In the genomic region with DNA sequence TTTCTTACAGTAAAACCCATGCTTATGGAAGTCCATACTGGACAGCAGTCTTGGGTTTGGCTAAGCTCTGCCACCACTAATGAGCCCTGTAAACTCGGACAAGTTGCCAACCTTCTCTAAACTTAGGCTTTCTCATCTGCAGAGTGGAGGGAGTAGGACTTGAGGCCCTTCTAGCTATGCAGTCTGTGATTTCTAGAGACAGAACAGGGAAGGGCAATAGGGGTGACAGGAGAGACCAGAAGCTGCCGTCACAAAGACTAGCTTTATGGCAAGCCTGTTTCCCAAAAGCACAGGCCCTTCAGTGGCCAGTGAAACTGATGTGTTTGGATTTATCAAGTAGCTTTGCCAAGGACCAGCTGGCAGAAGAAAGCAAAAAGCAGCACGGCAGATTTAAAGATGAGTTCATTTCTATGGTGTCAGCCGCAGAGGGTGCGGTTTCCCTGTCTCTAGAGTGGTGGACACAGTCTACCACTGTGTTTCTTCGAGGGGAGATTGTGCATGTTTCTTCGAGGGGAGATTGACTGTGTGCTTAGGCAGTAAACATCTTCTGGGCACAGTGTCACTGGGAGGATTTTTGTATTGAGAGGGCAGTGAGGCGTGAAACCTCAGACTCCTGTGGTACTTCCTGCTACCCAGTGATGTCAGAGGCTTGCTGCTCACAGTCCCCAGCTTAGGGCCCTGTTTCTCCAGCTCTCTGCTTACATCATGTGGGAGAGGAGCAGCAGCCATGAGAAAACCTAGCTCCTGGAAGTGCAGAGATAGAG, we compare ENCODE assay signal across 8 cellular contexts.
DNase-seq lines count a peak whose midpoint lies in the region; ATAC-seq lines count a peak whose summit lies in the region.

No MANE protein-coding gene starts in this region.

- H3K36me3 ChIP-seq in ACC112 (ENCODE audit: insufficient read depth, low read length): no peaks in the 10 kb centered on the region

- H3K27ac ChIP-seq in ACC112 (ENCODE audit: low read depth, low read length): peak overlapping the region; percentile 4; the same call in 1 of the 2 replicates

- no peak overlapping the region for H3K4me3 Mint-ChIP-seq in effector memory CD8-positive, alpha-beta T cell

- no peaks in the 10 kb centered on the region for H3K9me3 Mint-ChIP-seq in effector memory CD8-positive, alpha-beta T cell

- H3K27me3 Mint-ChIP-seq in effector memory CD8-positive, alpha-beta T cell: peaks cover 6 to 29% of the 10 kb centered on the region in 2 donors

- peaks cover 0 to 6% of the 10 kb centered on the region in 2 donors for H3K4me1 Mint-ChIP-seq in effector memory CD8-positive, alpha-beta T cell (ENCODE audit: low read depth in 2 of 2)

- no peaks in the 10 kb centered on the region for H3K36me3 Mint-ChIP-seq in effector memory CD8-positive, alpha-beta T cell (ENCODE audit: insufficient read depth)

- ATAC-seq in GM18517 (IDR thresholded peaks at IDR 0.05; ENCODE audit: unreplicated experiment) (peak; percentile 99), HG02885 (IDR thresholded peaks at IDR 0.05; ENCODE audit: poor library complexity, unreplicated experiment) (peak; percentile 99)
- peak; percentile 84 for ATAC-seq in effector memory CD8-positive, alpha-beta T cell (replicated peaks)

- H3K27ac Mint-ChIP-seq in effector memory CD8-positive, alpha-beta T cell: peak overlapping the region in 1 of 2 donors; percentile 74

- peak overlapping the region; percentile 65 for H2AFZ ChIP-seq in ACC112 (ENCODE audit: low read length, unreplicated experiment)

- no peak overlapping the region for H3K4me3 ChIP-seq in ACC112 (ENCODE audit: low read depth, low read length)

- peaks cover 11% of the 10 kb centered on the region for H3K4me1 ChIP-seq in ACC112 (ENCODE audit: control insufficient read depth, insufficient read depth, low read length, unreplicated experiment)

- DNase-seq in NCI-H345 treated with DMSO at 0.1 percent for 48 hours (lab: John Stamatoyannopoulos, UW; ENCODE audit: unreplicated experiment): peak; percentile 29
- peak in 2 of 3 experiments; percentile 4 to 9 for DNase-seq in effector memory CD8-positive, alpha-beta T cell
- DNase-seq in nucleus accumbens (lab: John Stamatoyannopoulos, UW): peak in 44 of 56 donors; percentile 1 to 78 (median 32)
- DNase-seq in iPS-NIHi11 (ENCODE audit: low spot score): no peak
- no peak for DNase-seq in OCI-M2 (lab: John Stamatoyannopoulos, UW; ENCODE audit: unreplicated experiment)

- no peaks in the 10 kb centered on the region for H3K27me3 ChIP-seq in ACC112 (ENCODE audit: insufficient read depth, low read length)

- no peaks in the 10 kb centered on the region for H3K79me2 ChIP-seq in ACC112 (ENCODE audit: control insufficient read depth, insufficient read depth, low read length, unreplicated experiment)

Comparison
In these comparisons a context has a peak if more than half of its experiments do, and no peak if none do; other contexts are left out.
1. DNase-seq: peak in NCI-H345 treated with DMSO at 0.1 percent for 48 hours (single experiment), effector memory CD8-positive, alpha-beta T cell (2 of 3) and nucleus accumbens (44 of 56); none in iPS-NIHi11 (single experiment) and OCI-M2 (single experiment).
2. Peak in every context shown above with its lines, with median percentiles within 50 percentile points of each other: ATAC-seq.